In genomic region chr5:178218237-178218636, GRCh38 we compare ENCODE assay signal across 22 cellular contexts. TPM values are rescaled to one million over a fixed set of nuclear protein-coding genes. Genes with fewer than 3 reads are reported as not detected.
A peak's percentile ranks its signal among the peaks of the same experiment; 100 is the strongest.
DNase-seq lines count a peak whose midpoint lies in the region; ATAC-seq and TF ChIP-seq lines count a peak whose summit lies in the region.
"Had no signal": no experiment of that assay in that cellular context is flagged by ENCODE, and none has a peak within 500 bp of the region (broad histone marks: within the 10 kb centered on the region; RNA-seq: fewer than 3 reads in every experiment).

No MANE protein-coding gene starts in this region.

- H3K4me1 ChIP-seq in HEK293 (ENCODE audit: control insufficient read depth, insufficient read depth, low read length), result no peaks in the 10 kb centered on the region
- H3K4me1 ChIP-seq: SJSA1 had no signal

- H3K4me3 Mint-ChIP-seq in activated T-cell treated with anti-CD3 and anti-CD28 coated beads, Interleukin-2, amount 50 U/mL, for 24 hours, result no peak overlapping the region
- H3K4me3 Mint-ChIP-seq in activated T-helper 17 cell treated with anti-CD3 and anti-CD28 coated beads, Interleukin-2, amount 50 U/mL, for 72 hours, result no peak overlapping the region
- H3K4me3 Mint-ChIP-seq in osteocyte (ENCODE audit: unreplicated experiment), result no peak overlapping the region
- no peak overlapping the region for H3K4me3 Mint-ChIP-seq in activated naive CD4-positive, alpha-beta T cell treated with anti-CD3 and anti-CD28 coated beads for 36 hours
- H3K4me3 Mint-ChIP-seq: B cell; CD4-positive, CD25-positive, alpha-beta regulatory T cell had no signal

- no peak for ATAC-seq in activated T-helper 17 cell treated with anti-CD3 and anti-CD28 coated beads, Interleukin-2, amount 50 U/mL, for 72 hours (replicated peaks)

- H3K36me3 Mint-ChIP-seq in activated T-cell treated with anti-CD3 and anti-CD28 coated beads, Interleukin-2, amount 50 U/mL, for 24 hours (ENCODE audit: low read depth), result peaks cover 96% of the 10 kb centered on the region
- peaks cover 98% of the 10 kb centered on the region for H3K36me3 Mint-ChIP-seq in activated T-helper 17 cell treated with anti-CD3 and anti-CD28 coated beads, Interleukin-2, amount 50 U/mL, for 72 hours (ENCODE audit: low read depth)
- H3K36me3 Mint-ChIP-seq in osteocyte (ENCODE audit: unreplicated experiment), result peaks cover 10% of the 10 kb centered on the region
- peaks cover 42% of the 10 kb centered on the region for H3K36me3 Mint-ChIP-seq in activated naive CD4-positive, alpha-beta T cell treated with anti-CD3 and anti-CD28 coated beads for 36 hours (ENCODE audit: low read depth)

- POLR2A ChIA-PET in HEK293 (lab: Yijun Ruan, JAX), result no interaction called here
- POLR2A ChIA-PET in GM10248 (lab: Yijun Ruan, JAX), result interaction anchor here (2.7 kb wide), 1 partner anchor 12 kb away, joined by 17 read pairs; no protein-coding TSS in a partner anchor

- no peaks in the 10 kb centered on the region for H3K27me3 Mint-ChIP-seq in activated T-cell treated with anti-CD3 and anti-CD28 coated beads, Interleukin-2, amount 50 U/mL, for 24 hours
- H3K27me3 Mint-ChIP-seq in activated T-helper 17 cell treated with anti-CD3 and anti-CD28 coated beads, Interleukin-2, amount 50 U/mL, for 72 hours, result no peaks in the 10 kb centered on the region
- no peaks in the 10 kb centered on the region for H3K27me3 Mint-ChIP-seq in osteocyte (ENCODE audit: unreplicated experiment)
- no peaks in the 10 kb centered on the region for H3K27me3 Mint-ChIP-seq in activated naive CD4-positive, alpha-beta T cell treated with anti-CD3 and anti-CD28 coated beads for 36 hours (ENCODE audit: low read depth)
- H3K27me3 Mint-ChIP-seq: B cell; CD4-positive, CD25-positive, alpha-beta regulatory T cell had no signal

- no peak overlapping the region for H3K4me3 ChIP-seq in HEK293 (ENCODE audit: low read depth, low read length)
- H3K4me3 ChIP-seq: Peyer's patch, SJSA1 had no signal

- H3K27ac ChIP-seq in HEK293 (ENCODE audit: extremely low read depth, low read depth, low read length), result no peak overlapping the region
- H3K27ac ChIP-seq: SJSA1 had no signal

- no peak for TF ChIP-seq CTCF in HEK293 (tag by site-specific recombination; IDR thresholded peaks at IDR 0.05)
- no peak for TF ChIP-seq CTCF in osteocyte (IDR thresholded peaks at IDR 0.05)
- TF ChIP-seq CTCF in GM10248 (IDR thresholded peaks at IDR 0.05; ENCODE audit: control extremely low read depth, extremely low read depth, low read depth, missing control alignments), result no peak

- intact Hi-C loops in activated naive CD4-positive, alpha-beta T cell treated with anti-CD3 and anti-CD28 coated beads for 36 hours (cut with micrococcal nuclease), result no loop called here

- CTCF ChIA-PET in HEK293 (lab: Yijun Ruan, JAX) (no interaction called here), GM10248 (lab: Yijun Ruan, JAX) (no interaction called here)
- CTCF ChIA-PET in activated naive CD4-positive, alpha-beta T cell treated with anti-CD3 and anti-CD28 coated beads for 36 hours (lab: Charles Lee), result no interaction called here

- H3K9me3 ChIP-seq in HEK293 (ENCODE audit: control insufficient read depth, insufficient read depth, low read depth, low read length), result no peaks in the 10 kb centered on the region
- H3K9me3 ChIP-seq: Peyer's patch, SJSA1 had no signal

- peak overlapping the region; percentile 32 for H3K27ac Mint-ChIP-seq in activated T-cell treated with anti-CD3 and anti-CD28 coated beads, Interleukin-2, amount 50 U/mL, for 24 hours
- peak overlapping the region; percentile 7 for H3K27ac Mint-ChIP-seq in activated T-helper 17 cell treated with anti-CD3 and anti-CD28 coated beads, Interleukin-2, amount 50 U/mL, for 72 hours
- peak overlapping the region; percentile 45 for H3K27ac Mint-ChIP-seq in osteocyte (ENCODE audit: unreplicated experiment)
- H3K27ac Mint-ChIP-seq in activated naive CD4-positive, alpha-beta T cell treated with anti-CD3 and anti-CD28 coated beads for 36 hours, result no peak overlapping the region
- H3K27ac Mint-ChIP-seq: B cell; CD4-positive, CD25-positive, alpha-beta regulatory T cell had no signal

- H3K4me1 Mint-ChIP-seq in activated T-cell treated with anti-CD3 and anti-CD28 coated beads, Interleukin-2, amount 50 U/mL, for 24 hours (ENCODE audit: low read depth), result peaks cover 27% of the 10 kb centered on the region
- peaks cover 13% of the 10 kb centered on the region for H3K4me1 Mint-ChIP-seq in activated T-helper 17 cell treated with anti-CD3 and anti-CD28 coated beads, Interleukin-2, amount 50 U/mL, for 72 hours
- peaks cover 6% of the 10 kb centered on the region for H3K4me1 Mint-ChIP-seq in osteocyte (ENCODE audit: unreplicated experiment)
- H3K4me1 Mint-ChIP-seq in activated naive CD4-positive, alpha-beta T cell treated with anti-CD3 and anti-CD28 coated beads for 36 hours (ENCODE audit: low read depth), result peaks cover 20% of the 10 kb centered on the region

- H3K36me3 ChIP-seq in HEK293 (ENCODE audit: control insufficient read depth in 2 of 2, insufficient read depth in 1 of 2, low read length in 2 of 2), result peaks cover 35 to 78% of the 10 kb centered on the region in 2 experiments

- H3K9me3 Mint-ChIP-seq in activated T-cell treated with anti-CD3 and anti-CD28 coated beads, Interleukin-2, amount 50 U/mL, for 24 hours, result no peaks in the 10 kb centered on the region
- H3K9me3 Mint-ChIP-seq in activated T-helper 17 cell treated with anti-CD3 and anti-CD28 coated beads, Interleukin-2, amount 50 U/mL, for 72 hours, result no peaks in the 10 kb centered on the region
- H3K9me3 Mint-ChIP-seq in osteocyte (ENCODE audit: unreplicated experiment), result no peaks in the 10 kb centered on the region
- H3K9me3 Mint-ChIP-seq in activated naive CD4-positive, alpha-beta T cell treated with anti-CD3 and anti-CD28 coated beads for 36 hours, result no peaks in the 10 kb centered on the region
- H3K9me3 Mint-ChIP-seq: CD4-positive, CD25-positive, alpha-beta regulatory T cell had no signal

- no peak for DNase-seq in activated T-cell treated with anti-CD3 and anti-CD28 coated beads, Interleukin-2, amount 50 U/mL, for 24 hours
- DNase-seq in activated T-cell treated with anti-CD3 and anti-CD28 coated beads for 4 hours (no peak), osteocyte (ENCODE audit: extremely low spot score, unreplicated experiment) (no peak), DMS53 (lab: John Stamatoyannopoulos, UW) (no peak), GM10248 (ENCODE audit: extremely low spot score) (no peak)
- DNase-seq in activated naive CD4-positive, alpha-beta T cell treated with anti-CD3 and anti-CD28 coated beads for 36 hours, result no peak
- DNase-seq: 8988T; CD4-positive, CD25-positive, alpha-beta regulatory T cell; Karpas-422; NCI-H1048; NCI-H1436; NCI-H1930; NCI-H226; NCI-H524; Peyer's patch had no signal

TF ChIP-seq in HEK293, 187 proteins besides CTCF, POLR2A, EP300 and RAD21:
- 0 out of 2 replicates have a peak, but pooled peaks have one; percentile 23 for TF ChIP-seq ZNF660 (tag by site-specific recombination; IDR thresholded peaks at IDR 0.05)
- no peak for TF ChIP-seq GFI1B (tag by site-specific recombination; IDR thresholded peaks at IDR 0.05)

RNA-seq across cellular contexts. Expression of gene HNRNPAB, which starts 13.9 kb away (rescaled TPM):
- 100 to 1,000 TPM; 154 to 390 TPM for total RNA-seq in activated T-helper 17 cell treated with anti-CD3 and anti-CD28 coated beads, Interleukin-2, amount 50 U/mL, for 72 hours
- 128 and 131 TPM in 2 replicates for total RNA-seq in osteocyte
- total RNA-seq in activated naive CD4-positive, alpha-beta T cell treated with anti-CD3 and anti-CD28 coated beads for 36 hours, result 100 to 1,000 TPM; 251 to 262 TPM

RNA-seq across cellular contexts. Expression of gene PHYKPL, which starts 14.4 kb away (rescaled TPM):
- total RNA-seq in activated T-helper 17 cell treated with anti-CD3 and anti-CD28 coated beads, Interleukin-2, amount 50 U/mL, for 72 hours, result 100 to 1,000 TPM in 1 of 2 donors, 10 to 100 TPM in 1; 91.9 to 112 TPM
- 70.2 and 71.3 TPM in 2 replicates for total RNA-seq in osteocyte
- total RNA-seq in activated naive CD4-positive, alpha-beta T cell treated with anti-CD3 and anti-CD28 coated beads for 36 hours, result 10 to 100 TPM; 50.9 to 51.2 TPM

RNA-seq across cellular contexts. Expression of gene GMCL2, which starts 31.1 kb away (rescaled TPM):
- total RNA-seq in activated T-helper 17 cell treated with anti-CD3 and anti-CD28 coated beads, Interleukin-2, amount 50 U/mL, for 72 hours, result not detected
- total RNA-seq in osteocyte, result not detected in 2 replicates
- total RNA-seq in activated naive CD4-positive, alpha-beta T cell treated with anti-CD3 and anti-CD28 coated beads for 36 hours, result not detected
- total RNA-seq: B cell; CD4-positive, CD25-positive, alpha-beta regulatory T cell; HT-29; IMR-90; MCF 10A; Peyer's patch; SJSA1 had no signal
